Comparison of ENCODE assay signal across 35 cellular contexts in genomic region chr14:72641086-72641485, GRCh38.
"Had no signal": no experiment of that assay in that cellular context is flagged by ENCODE, and none has a peak within 500 bp of the region (broad histone marks: within the 10 kb centered on the region; RNA-seq: fewer than 3 reads in every experiment).

No MANE protein-coding gene starts in this region.

- H3K4me1 Mint-ChIP-seq: activated CD4-positive, alpha-beta T cell treated with anti-CD3 and anti-CD28 coated beads for 36 hours; activated naive CD4-positive, alpha-beta T cell treated with anti-CD3 and anti-CD28 coated beads, Interleukin-2, amount 50 U/mL, for 24 hours; activated naive CD8-positive, alpha-beta T cell treated with anti-CD3 and anti-CD28 coated beads, Interleukin-2, amount 10 ng/mL, durations not matched to agents 7 days and 5 days; central memory CD8-positive, alpha-beta T cell had no signal

- H3K27me3 Mint-ChIP-seq: activated CD4-positive, alpha-beta T cell treated with anti-CD3 and anti-CD28 coated beads for 36 hours; activated naive CD4-positive, alpha-beta T cell treated with anti-CD3 and anti-CD28 coated beads, Interleukin-2, amount 50 U/mL, for 24 hours; activated T-cell treated with anti-CD3 and anti-CD28 coated beads, Interleukin-2, amount 50 U/mL, for 24 hours had no signal

- H3K9me3 Mint-ChIP-seq: central memory CD8-positive, alpha-beta T cell had no signal

- H3K27ac Mint-ChIP-seq: activated CD4-positive, alpha-beta T cell treated with anti-CD3 and anti-CD28 coated beads for 36 hours; activated CD4-positive, alpha-beta T cell treated with anti-CD3 and anti-CD28 coated beads, Interleukin-2, amount 10 ng/mL, durations not matched to agents 7 days and 5 days; activated CD8-positive, alpha-beta T cell treated with anti-CD3 and anti-CD28 coated beads, Interleukin-2, amount 10 ng/mL, durations not matched to agents 7 days and 5 days; activated naive CD8-positive, alpha-beta T cell treated with anti-CD3 and anti-CD28 coated beads, Interleukin-2, amount 10 ng/mL, durations not matched to agents 7 days and 5 days; activated T-cell treated with anti-CD3 and anti-CD28 coated beads, Interleukin-2, amount 50 U/mL, for 24 hours; activated T-helper 2 cell treated with anti-CD3 and anti-CD28 coated beads, Interferon-gamma antibody, Interleukin-2, Interleukin-4, amounts not matched to agents 10 μg/mL and 5 μg/mL and 100 μg/mL, durations not matched to agents 14 hours and 24 hours and 36 hours; WTC11 had no signal

- H3K27me3 ChIP-seq: ascending aorta, cardiac muscle cell had no signal

- H3K4me3 ChIP-seq: ascending aorta, cardiac muscle cell, PC-9 had no signal

- ATAC-seq: activated CD4-positive, alpha-beta T cell treated with anti-CD3 and anti-CD28 coated beads for 36 hours; activated CD4-positive, CD25-positive, alpha-beta regulatory T cell treated with anti-CD3 and anti-CD28 coated beads, Interleukin-2, amount 50 U/mL, for 24 hours; activated CD8-positive, alpha-beta T cell treated with anti-CD3 and anti-CD28 coated beads, Interleukin-2, amount 10 ng/mL, durations not matched to agents 7 days and 5 days; Right ventricle myocardium inferior; WTC11 had no signal

- H3K9me3 ChIP-seq: ascending aorta had no signal

- H3K36me3 ChIP-seq: ascending aorta, cardiac muscle cell had no signal

- DNase-seq: activated CD4-positive, alpha-beta T cell treated with anti-CD3 and anti-CD28 coated beads for 36 hours; activated CD4-positive, alpha-beta T cell treated with anti-CD3 and anti-CD28 coated beads, Interleukin-2, amount 10 ng/mL, durations not matched to agents 7 days and 5 days; activated CD4-positive, alpha-beta T cell treated with anti-CD3 and anti-CD28 coated beads, Interleukin-2, amount 50 U/mL, for 48 hours; activated CD8-positive, alpha-beta T cell treated with anti-CD3 and anti-CD28 coated beads, Interleukin-2, amount 10 ng/mL, durations not matched to agents 7 days and 5 days; activated gamma-delta T cell; activated naive CD4-positive, alpha-beta T cell treated with Interleukin-2 at 50 U/mL for 16 hours; activated naive CD8-positive, alpha-beta T cell treated with anti-CD3 and anti-CD28 coated beads, Interleukin-2, amount 10 ng/mL, durations not matched to agents 7 days and 5 days; activated T-cell treated with anti-CD3 and anti-CD28 coated beads, Interleukin-2, amount 50 U/mL, for 24 hours; amygdala; MM.1S; MV-4-11; NCI-H1092; NCI-H1436 treated with DMSO at 0.1 percent for 48 hours; NCI-H1694 treated with DMSO at 0.1 percent for 48 hours; NCI-H2029; NCI-H510A; NCI-H526; NCI-H748 treated with DMSO at 0.1 percent for 48 hours; NK-92 treated with Interleukin-12 subunit alpha and Interleukin-12 subunit beta, amount 100 ng/mL, for 24 hours; PC-9; SIG-M5; SW 1271; T-helper 1 cell; T-helper 2 cell; T-helper 9 cell had no signal

- H3K27ac ChIP-seq: ascending aorta, cardiac muscle cell, KMS-11, PC-9, RWPE1 had no signal

- H3K36me3 Mint-ChIP-seq: activated naive CD4-positive, alpha-beta T cell treated with anti-CD3 and anti-CD28 coated beads, Interleukin-2, amount 50 U/mL, for 24 hours had no signal

- H3K4me3 Mint-ChIP-seq: activated CD4-positive, alpha-beta T cell treated with anti-CD3 and anti-CD28 coated beads for 36 hours; activated CD4-positive, alpha-beta T cell treated with anti-CD3 and anti-CD28 coated beads, Interleukin-2, amount 10 ng/mL, durations not matched to agents 7 days and 5 days; activated CD8-positive, alpha-beta T cell treated with anti-CD3 and anti-CD28 coated beads, Interleukin-2, amount 10 ng/mL, durations not matched to agents 7 days and 5 days; activated naive CD4-positive, alpha-beta T cell treated with anti-CD3 and anti-CD28 coated beads, Interleukin-2, amount 50 U/mL, for 24 hours; activated naive CD8-positive, alpha-beta T cell treated with anti-CD3 and anti-CD28 coated beads, Interleukin-2, amount 10 ng/mL, durations not matched to agents 7 days and 5 days; activated T-cell treated with anti-CD3 and anti-CD28 coated beads, Interleukin-2, amount 50 U/mL, for 24 hours; central memory CD8-positive, alpha-beta T cell; WTC11 had no signal
